Comparison of ENCODE assay signal across 8 cellular contexts in genomic region chr2:88857951-88858406, GRCh38.
DNase-seq lines count a peak whose midpoint lies in the region; ATAC-seq and TF ChIP-seq lines count a peak whose summit lies in the region.

No MANE protein-coding gene starts in this region.

- no peak overlapping the region for H3K4me3 ChIP-seq in effector memory CD4-positive, alpha-beta T cell (ENCODE audit: insufficient read depth, low read depth, low read length, poor library complexity, severe bottlenecking)

- peak; percentile 38 for ATAC-seq in HG03175 (IDR thresholded peaks at IDR 0.05; ENCODE audit: unreplicated experiment)
- ATAC-seq in naive B cell (ENCODE audit: low read depth in 2 of 2) = peak; percentile 38 to 50

- no peaks in the 10 kb centered on the region for H3K4me1 ChIP-seq in effector memory CD4-positive, alpha-beta T cell (ENCODE audit: control insufficient read depth, insufficient read depth, low read length, poor library complexity, severe bottlenecking)

- DNase-seq in amniotic epithelial cell (ENCODE audit: low read depth) (peak; percentile 5), naive B cell (peak; percentile 51), COLO668 (lab: John Stamatoyannopoulos, UW; ENCODE audit: unreplicated experiment) (no peak), DMS79 treated with DMSO at 0.1 percent for 48 hours (lab: John Stamatoyannopoulos, UW) (no peak), amniotic stem cell (lab: John Stamatoyannopoulos, UW) (no peak)
- no peak for DNase-seq in effector memory CD4-positive, alpha-beta T cell

- peak overlapping the region; percentile 80 to 99 (median 96) for H3K4me3 Mint-ChIP-seq in naive B cell

- H3K9me3 ChIP-seq in effector memory CD4-positive, alpha-beta T cell (ENCODE audit: control insufficient read depth, low read length) = no peaks in the 10 kb centered on the region

- no peaks in the 10 kb centered on the region for H3K36me3 ChIP-seq in effector memory CD4-positive, alpha-beta T cell (ENCODE audit: control insufficient read depth, insufficient read depth, low read length)

- H3K27me3 Mint-ChIP-seq in naive B cell = no peaks in the 10 kb centered on the region

- peak; percentile 97 for TF ChIP-seq POLR2A in GM19193 (IDR thresholded peaks at IDR 0.05; ENCODE audit: extremely low read depth, insufficient read depth, insufficient read length)

- no peaks in the 10 kb centered on the region for H3K27me3 ChIP-seq in effector memory CD4-positive, alpha-beta T cell (replicated peaks; ENCODE audit: control insufficient read depth, insufficient read depth, low read length, poor library complexity, severe bottlenecking)

- H3K9me3 Mint-ChIP-seq in naive B cell = peaks cover 0 to 3% (median 0%) of the 10 kb centered on the region in 7 donors

- H3K4me1 Mint-ChIP-seq in naive B cell = peaks cover 42 to 49% (median 48%) of the 10 kb centered on the region in 3 donors

- H3K36me3 Mint-ChIP-seq in naive B cell = peaks cover 38 to 40% of the 10 kb centered on the region in 2 donors

- H3K27ac ChIP-seq in effector memory CD4-positive, alpha-beta T cell (ENCODE audit: insufficient read depth, low read length, poor library complexity, severe bottlenecking) = no peak overlapping the region

- peak overlapping the region; percentile 93 to 100 (median 98) for H3K27ac Mint-ChIP-seq in naive B cell

Comparison
In these comparisons a context has a peak if more than half of its experiments do, and no peak if none do; other contexts are left out.
1. DNase-seq: peak in amniotic epithelial cell (single experiment) and naive B cell (single experiment); none in COLO668 (single experiment), DMS79 treated with DMSO at 0.1 percent for 48 hours (single experiment), amniotic stem cell (single experiment) and effector memory CD4-positive, alpha-beta T cell (0 of 3).